Comparison of ENCODE assay signal across 9 cellular contexts in genomic region chr11:126140932-126141291, GRCh38.
DNase-seq lines count a peak whose midpoint lies in the region; ATAC-seq and TF ChIP-seq lines count a peak whose summit lies in the region.
"Had no signal": no experiment of that assay in that cellular context is flagged by ENCODE, and none has a peak within 500 bp of the region (broad histone marks: within the 10 kb centered on the region; RNA-seq: fewer than 3 reads in every experiment).

No MANE protein-coding gene starts in this region.

- no peak for TF ChIP-seq CTCF in HEK293 (tag by site-specific recombination; IDR thresholded peaks at IDR 0.05)

- DNase-seq in SHP77 (lab: John Stamatoyannopoulos, UW) (peak; percentile 46 to 47), left ventricle myocardium superior (peak; percentile 79), Kasumi-1 (lab: John Stamatoyannopoulos, UW) (no peak)
- DNase-seq: activated CD4-positive, alpha-beta T cell treated with anti-CD3 and anti-CD28 coated beads for 1 hour had no signal

- POLR2A ChIA-PET in HEK293 (lab: Yijun Ruan, JAX) = interaction anchor here (0.7 to 1.7 kb wide), 2 partner anchors 9 to 14 kb away, joined by 3 to 10 read pairs; no protein-coding TSS in a partner anchor

- no peaks in the 10 kb centered on the region for H3K27me3 ChIP-seq in subcutaneous abdominal adipose tissue (ENCODE audit: control insufficient read depth in 5 of 5, insufficient read depth in 4 of 5, low read length in 5 of 5)

- H3K9ac ChIP-seq in subcutaneous abdominal adipose tissue (ENCODE audit: low read length in 5 of 5) = no peak overlapping the region

- intact Hi-C loops in left ventricle myocardium superior (cut with micrococcal nuclease) = no loop called here

- H3K4me1 ChIP-seq in HEK293 (ENCODE audit: control insufficient read depth, insufficient read depth, low read length) (peaks cover 18% of the 10 kb centered on the region), subcutaneous abdominal adipose tissue (ENCODE audit: control insufficient read depth in 5 of 5, insufficient read depth in 5 of 5, low read length in 5 of 5) (peaks cover 8 to 58% (median 53%) of the 10 kb centered on the region in 5 donors)

- no peaks in the 10 kb centered on the region for H3K36me3 ChIP-seq in HEK293 (ENCODE audit: control insufficient read depth in 2 of 2, insufficient read depth in 1 of 2, low read length in 2 of 2)
- H3K36me3 ChIP-seq in subcutaneous abdominal adipose tissue (ENCODE audit: control insufficient read depth in 5 of 5, insufficient read depth in 5 of 5, low read length in 5 of 5) = no peaks in the 10 kb centered on the region

- H3K27ac ChIP-seq in HEK293 (ENCODE audit: extremely low read depth, low read depth, low read length) = peak overlapping the region; percentile 50; the same call in 1 of the 2 replicates
- H3K27ac ChIP-seq in subcutaneous abdominal adipose tissue (ENCODE audit: low read depth, low read length) = peak overlapping the region; percentile 90

- ATAC-seq in left ventricle myocardium superior (peak; percentile 54), HG03280 (IDR thresholded peaks at IDR 0.05; ENCODE audit: unreplicated experiment) (no peak), HG03442 (IDR thresholded peaks at IDR 0.05; ENCODE audit: unreplicated experiment) (no peak), HG03457 (IDR thresholded peaks at IDR 0.05; ENCODE audit: unreplicated experiment) (no peak)

- H3K9me3 ChIP-seq in HEK293 (ENCODE audit: control insufficient read depth, insufficient read depth, low read depth, low read length) (no peaks in the 10 kb centered on the region), subcutaneous abdominal adipose tissue (ENCODE audit: control insufficient read depth in 5 of 5, low read length in 5 of 5) (no peaks in the 10 kb centered on the region)

- no peak overlapping the region for H3K4me3 ChIP-seq in HEK293 (ENCODE audit: low read depth, low read length)
- no peak overlapping the region for H3K4me3 ChIP-seq in subcutaneous abdominal adipose tissue (ENCODE audit: low read depth in 1 of 5, low read length in 5 of 5)

- CTCF ChIA-PET in HEK293 (lab: Yijun Ruan, JAX) = interaction anchor here (0.6 to 2.2 kb wide), 9 partner anchors 9 to 467 kb away, joined by 3 to 8 read pairs (median 4); no protein-coding TSS in a partner anchor

TF ChIP-seq in HEK293, 187 proteins besides CTCF, POLR2A, EP300 and RAD21:
- TF ChIP-seq ZBTB20 (tag by site-specific recombination; IDR thresholded peaks at IDR 0.05) (peak; percentile 19; the same call in 1 of the 2 replicates), ZNF600 (tag by site-specific recombination; IDR thresholded peaks at IDR 0.05) (0 out of 2 replicates have a peak, but pooled peaks have one; percentile 37), ZNF416 (tag by site-specific recombination; IDR thresholded peaks at IDR 0.05) (no peak)

Comparison
In these comparisons a context has a peak if more than half of its experiments do, and no peak if none do; other contexts are left out.
1. DNase-seq: peak in SHP77 (2 of 2) and left ventricle myocardium superior (single experiment); none in Kasumi-1 (0 of 2).